In the genomic region with DNA sequence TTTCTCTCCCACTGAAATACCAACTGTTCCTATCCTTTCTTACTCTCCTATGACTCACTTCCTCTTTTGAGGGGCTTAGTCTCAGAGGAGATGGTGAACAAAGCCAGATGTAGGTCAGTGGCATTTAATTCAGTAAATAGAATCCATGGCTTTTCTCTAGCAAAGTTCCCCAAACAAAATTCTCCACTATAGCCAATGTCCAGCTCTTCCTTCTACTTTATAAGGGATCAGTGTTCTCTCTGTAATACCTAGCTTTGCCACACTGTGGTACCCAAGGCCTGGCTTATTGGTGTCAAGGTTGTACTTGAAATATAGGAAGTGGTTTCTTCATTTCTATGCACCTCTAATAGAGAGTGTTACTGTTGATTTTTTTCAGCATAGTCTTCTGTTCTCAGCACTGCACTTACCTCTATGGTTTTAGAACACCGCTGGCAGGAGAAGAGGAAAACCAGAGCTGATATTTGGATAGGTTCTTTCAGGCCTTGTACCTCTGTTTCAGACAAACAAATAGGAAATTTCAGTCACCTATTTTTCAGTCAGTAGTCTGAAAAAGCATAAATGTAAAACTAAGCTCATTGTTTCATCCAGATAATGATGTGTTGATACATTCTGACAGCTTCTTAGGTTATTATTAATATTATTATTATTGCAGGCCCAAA, we compare ENCODE assay signal across 8 cellular contexts. TPM values are rescaled to one million over a fixed set of nuclear protein-coding genes. Genes with fewer than 3 reads are reported as not detected.
A peak's percentile ranks its signal among the peaks of the same experiment; 100 is the strongest.
DNase-seq lines count a peak whose midpoint lies in the region; ATAC-seq, FAIRE-seq and TF ChIP-seq lines count a peak whose summit lies in the region.

No MANE protein-coding gene starts in this region.

- no peaks in the 10 kb centered on the region for H3K27me3 ChIP-seq in body of pancreas

- no peaks in the 10 kb centered on the region for H3K36me3 ChIP-seq in body of pancreas (replicated peaks in 1 of 2; ENCODE audit: insufficient read depth in 1 of 2, low read depth in 2 of 2)

- intact Hi-C loops in body of pancreas (cut with DNase I), result loop anchor here (5.0 kb wide), 1 partner anchor 154 kb away; no protein-coding TSS in a partner anchor

- 7 to 8% methylated on average over 1 of the region's 1 CpG for WGBS in body of pancreas, 2 donors

- H3K27ac ChIP-seq in body of pancreas, result no peak overlapping the region

- TF ChIP-seq POLR2A in body of pancreas (IDR thresholded peaks at IDR 0.05), result no peak

- peak; percentile 47 to 90 (median 81) for TF ChIP-seq CTCF in body of pancreas (IDR thresholded peaks at IDR 0.05)

- ATAC-seq in GM18498 (IDR thresholded peaks at IDR 0.05; ENCODE audit: unreplicated experiment) (peak; percentile 99), HG02870 (IDR thresholded peaks at IDR 0.05; ENCODE audit: unreplicated experiment) (peak; percentile 99), body of pancreas (peak; percentile 99)

- no peaks in the 10 kb centered on the region for H3K9me3 ChIP-seq in body of pancreas

- no peak overlapping the region for H3K4me3 ChIP-seq in body of pancreas

- FAIRE-seq in A204.1 (lab: Jason Lieb, UNC), result peak; percentile 93

- DNase-seq in NCI-H146 treated with DMSO at 0.1 percent for 48 hours (lab: John Stamatoyannopoulos, UW; ENCODE audit: unreplicated experiment) (peak; percentile 49), T1000 (lab: John Stamatoyannopoulos, UW) (peak; percentile 37), body of pancreas (peak; percentile 63 to 82 (median 70)), inferior parietal cortex (ENCODE audit: extremely low spot score) (peak; percentile 85)
- DNase-seq in stimulated activated CD4-positive, alpha-beta T cell treated with anti-CD3 and anti-CD28 coated beads, Interleukin-15, amount 100 ng/mL, for 1 hour (ENCODE audit: low read depth in 1 of 2, low spot score in 1 of 2), result peak; percentile 2 to 9

- H3K4me1 ChIP-seq in body of pancreas, result no peaks in the 10 kb centered on the region

RNA-seq across cellular contexts. Expression of a gene that starts 40.6 kb away (rescaled TPM):
- 1 to 10 TPM; 4.0 to 4.4 TPM for total RNA-seq in body of pancreas

Comparison
In these comparisons a context has a peak if more than half of its experiments do, and no peak if none do; other contexts are left out.
1. DNase-seq: peak in every context shown above with its lines; median percentile 85 in inferior parietal cortex; 70 in body of pancreas; 49 in NCI-H146 treated with DMSO at 0.1 percent for 48 hours; 37 in T1000; 6 in stimulated activated CD4-positive, alpha-beta T cell treated with anti-CD3 and anti-CD28 coated beads, Interleukin-15, amount 100 ng/mL, for 1 hour.